Comparison of ENCODE assay signal across 1 cellular context in genomic region chr4:130722370-130722769, GRCh38.
TF ChIP-seq lines count a peak whose summit lies in the region.

No MANE protein-coding gene starts in this region.

TF ChIP-seq in GM23338, 12 proteins besides CTCF, POLR2A, EP300 and RAD21 (continued from another document):
- no peak for TF ChIP-seq ZNF462 (CRISPR knock-in tag; IDR thresholded peaks at IDR 0.05)
